In genomic region chr3:129599073-129599472, GRCh38 we compare ENCODE assay signal across 15 cellular contexts. TPM values are rescaled to one million over a fixed set of nuclear protein-coding genes. Genes with fewer than 3 reads are reported as not detected.
DNase-seq lines count a peak whose midpoint lies in the region; ATAC-seq and TF ChIP-seq lines count a peak whose summit lies in the region.
"Had no signal": no experiment of that assay in that cellular context is flagged by ENCODE, and none has a peak within 500 bp of the region (broad histone marks: within the 10 kb centered on the region; RNA-seq: fewer than 3 reads in every experiment).

No MANE protein-coding gene starts in this region.

- H3K4me3 Mint-ChIP-seq in CD14-positive monocyte: peak overlapping the region; percentile 55 to 80
- no peak overlapping the region for H3K4me3 Mint-ChIP-seq in CD8-positive, alpha-beta T cell
- H3K4me3 Mint-ChIP-seq: activated T-helper 1 cell treated with anti-CD3 and anti-CD28 coated beads, Interleukin-12 subunit alpha, Interleukin-12 subunit beta, Interleukin-2, Interleukin-4 antibody, amounts not matched to agents 30 ng/mL and 10 ng/mL and 1 ng/mL, durations not matched to agents 14 hours and 24 hours and 36 hours had no signal

- H3K9me3 Mint-ChIP-seq in CD14-positive monocyte: peaks cover 0 to 3% (median 0%) of the 10 kb centered on the region in 7 donors
- no peaks in the 10 kb centered on the region for H3K9me3 Mint-ChIP-seq in CD8-positive, alpha-beta T cell
- H3K9me3 Mint-ChIP-seq: activated T-helper 1 cell treated with anti-CD3 and anti-CD28 coated beads, Interleukin-12 subunit alpha, Interleukin-12 subunit beta, Interleukin-2, Interleukin-4 antibody, amounts not matched to agents 30 ng/mL and 10 ng/mL and 1 ng/mL, durations not matched to agents 14 hours and 24 hours and 36 hours had no signal

- H3K27ac ChIP-seq in gastrocnemius medialis: peak overlapping the region; percentile 68 to 86 (median 81)
- no peak overlapping the region for H3K27ac ChIP-seq in CD8-positive, alpha-beta T cell (ENCODE audit: low read depth, low read length)

- TF ChIP-seq CTCF in CD14-positive monocyte (IDR thresholded peaks at IDR 0.05) (no peak), gastrocnemius medialis (IDR thresholded peaks at IDR 0.05 in 4 of 5, conservative IDR thresholded peaks at IDR 0.05 in 1 of 5) (no peak)
- no peak for TF ChIP-seq CTCF in CD8-positive, alpha-beta T cell (IDR thresholded peaks at IDR 0.05)

- DNase-seq in CD14-positive monocyte (ENCODE audit: low spot score) (no peak), adipocyte (ENCODE audit: low read depth) (no peak), hepatic stellate cell (ENCODE audit: low spot score) (peak; percentile 65), gastrocnemius medialis (no peak), HAP-1 (ENCODE audit: low spot score in 2 of 2) (no peak), NOMO-1 treated with dmso at 0.1 percent for 144 hours (lab: John Stamatoyannopoulos, UW; ENCODE audit: unreplicated experiment) (no peak)
- DNase-seq in CD8-positive, alpha-beta T cell: no peak
- DNase-seq: activated CD4-positive, alpha-beta T cell treated with anti-CD3 and anti-CD28 coated beads for 4 hours; kidney glomerular epithelial cell; NCI-H1436 treated with DMSO at 0.1 percent for 48 hours; SW 1271 had no signal

- peaks cover 17 to 46% of the 10 kb centered on the region in 2 donors for H3K36me3 Mint-ChIP-seq in CD14-positive monocyte
- no peaks in the 10 kb centered on the region for H3K36me3 Mint-ChIP-seq in CD8-positive, alpha-beta T cell

- no peaks in the 10 kb centered on the region for H3K27me3 Mint-ChIP-seq in CD14-positive monocyte (ENCODE audit: low read depth in 3 of 3)
- peaks cover 2% of the 10 kb centered on the region for H3K27me3 Mint-ChIP-seq in CD8-positive, alpha-beta T cell (ENCODE audit: low read depth)

- H3K27ac Mint-ChIP-seq in CD14-positive monocyte: peak overlapping the region; percentile 86 to 96 (median 94)
- H3K27ac Mint-ChIP-seq in CD8-positive, alpha-beta T cell: no peak overlapping the region
- H3K27ac Mint-ChIP-seq: activated T-helper 1 cell treated with anti-CD3 and anti-CD28 coated beads, Interleukin-12 subunit alpha, Interleukin-12 subunit beta, Interleukin-2, Interleukin-4 antibody, amounts not matched to agents 30 ng/mL and 10 ng/mL and 1 ng/mL, durations not matched to agents 14 hours and 24 hours and 36 hours had no signal

- no peak for TF ChIP-seq POLR2A in gastrocnemius medialis (IDR thresholded peaks at IDR 0.05)

- in situ Hi-C loops in gastrocnemius medialis (cut with MboI; ENCODE audit: low sequenced_read_pairs in 4 of 4): no loop called here
- in situ Hi-C loops in HAP-1 (cut with MboI; ENCODE audit: low sequenced_read_pairs): no loop called here

- peaks cover 5% of the 10 kb centered on the region for H3K36me3 ChIP-seq in adipocyte (ENCODE audit: control insufficient read depth, insufficient read depth, low read length, severe bottlenecking)
- H3K36me3 ChIP-seq in gastrocnemius medialis: no peaks in the 10 kb centered on the region
- no peaks in the 10 kb centered on the region for H3K36me3 ChIP-seq in HAP-1 (replicated peaks)
- no peaks in the 10 kb centered on the region for H3K36me3 ChIP-seq in CD8-positive, alpha-beta T cell (ENCODE audit: insufficient read depth, low read length)

- ATAC-seq in gastrocnemius medialis (no peak), HG02938 (IDR thresholded peaks at IDR 0.05; ENCODE audit: unreplicated experiment) (no peak)
- ATAC-seq in CD8-positive, alpha-beta T cell: no peak

- peak overlapping the region; percentile 12 for H3K4me3 ChIP-seq in adipocyte (ENCODE audit: low read length)
- no peak overlapping the region for H3K4me3 ChIP-seq in gastrocnemius medialis
- H3K4me3 ChIP-seq in HAP-1: no peak overlapping the region
- H3K4me3 ChIP-seq in CD8-positive, alpha-beta T cell (ENCODE audit: low read depth, low read length): no peak overlapping the region

- H3K4me1 ChIP-seq in adipocyte (ENCODE audit: control insufficient read depth, insufficient read depth, low read length) (peaks cover 95% of the 10 kb centered on the region), gastrocnemius medialis (peaks cover 72 to 81% of the 10 kb centered on the region in 2 donors), HAP-1 (peaks cover 13% of the 10 kb centered on the region)
- H3K4me1 ChIP-seq in CD8-positive, alpha-beta T cell (ENCODE audit: insufficient read depth, low read length): peaks cover 12% of the 10 kb centered on the region

- no peaks in the 10 kb centered on the region for H3K27me3 ChIP-seq in adipocyte (replicated peaks; ENCODE audit: control insufficient read depth, insufficient read depth, low read length)
- no peaks in the 10 kb centered on the region for H3K27me3 ChIP-seq in gastrocnemius medialis
- H3K27me3 ChIP-seq in HAP-1 (ENCODE audit: low read depth): no peaks in the 10 kb centered on the region
- H3K27me3 ChIP-seq in CD8-positive, alpha-beta T cell (ENCODE audit: insufficient read depth, low read length): no peaks in the 10 kb centered on the region

- intact Hi-C loops in CD14-positive monocyte (cut with micrococcal nuclease): loop anchor here in 1 of 2 donors (2.0 to 5.0 kb wide), 2 partner anchors 20 to 72 kb away; partner anchors contain the start of gene RHO
- intact Hi-C loops in gastrocnemius medialis (cut with DNase I; ENCODE audit: low total_unique reads): loop anchor here (5.0 kb wide), 1 partner anchor 97 kb away; no protein-coding TSS in a partner anchor
- intact Hi-C loops in CD8-positive, alpha-beta T cell (cut with DNase I, micrococcal nuclease): no loop called here

- H3K9me3 ChIP-seq in adipocyte (ENCODE audit: control insufficient read depth, low read length) (no peaks in the 10 kb centered on the region), gastrocnemius medialis (no peaks in the 10 kb centered on the region), HAP-1 (no peaks in the 10 kb centered on the region)
- H3K9me3 ChIP-seq in CD8-positive, alpha-beta T cell (ENCODE audit: low read length): no peaks in the 10 kb centered on the region

- H3K9ac ChIP-seq in adipocyte (ENCODE audit: low read length): peak overlapping the region; percentile 87

- POLR2A ChIA-PET in CD8-positive, alpha-beta T cell (lab: Charles Lee): interaction anchor here (0.9 kb wide), 1 partner anchor 22 kb away, joined by 3 read pairs; no protein-coding TSS in a partner anchor

- CTCF ChIA-PET in CD8-positive, alpha-beta T cell (lab: Charles Lee): no interaction called here

- H3K4me1 Mint-ChIP-seq in CD14-positive monocyte: peaks cover 97% of the 10 kb centered on the region
- peaks cover 33% of the 10 kb centered on the region for H3K4me1 Mint-ChIP-seq in CD8-positive, alpha-beta T cell (ENCODE audit: low read depth)

RNA-seq across cellular contexts. Expression of gene PLXND1, which starts 7.4 kb away (rescaled TPM):
- polyA plus RNA-seq in CD14-positive monocyte: 1 to 10 TPM; 7.1 to 9.9 TPM
- 10 to 100 TPM; 15.7 to 70.9 (median 19.9) TPM for total RNA-seq in gastrocnemius medialis
- total RNA-seq in CD8-positive, alpha-beta T cell: 10 to 100 TPM; 84.7 to 96.8 TPM

RNA-seq across cellular contexts. Expression of gene H1-8, which starts 56.1 kb away (rescaled TPM):
- not detected for polyA plus RNA-seq in CD14-positive monocyte
- total RNA-seq in gastrocnemius medialis: not detected
- total RNA-seq in CD8-positive, alpha-beta T cell: not detected
- total RNA-seq: activated T-helper 1 cell treated with anti-CD3 and anti-CD28 coated beads, Interleukin-12 subunit alpha, Interleukin-12 subunit beta, Interleukin-2, Interleukin-4 antibody, amounts not matched to agents 30 ng/mL and 10 ng/mL and 1 ng/mL, durations not matched to agents 14 hours and 24 hours and 36 hours; bronchial epithelial cell; posterior vena cava had no signal
